ENCODE assay signal across 8 cellular contexts in the genomic region with DNA sequence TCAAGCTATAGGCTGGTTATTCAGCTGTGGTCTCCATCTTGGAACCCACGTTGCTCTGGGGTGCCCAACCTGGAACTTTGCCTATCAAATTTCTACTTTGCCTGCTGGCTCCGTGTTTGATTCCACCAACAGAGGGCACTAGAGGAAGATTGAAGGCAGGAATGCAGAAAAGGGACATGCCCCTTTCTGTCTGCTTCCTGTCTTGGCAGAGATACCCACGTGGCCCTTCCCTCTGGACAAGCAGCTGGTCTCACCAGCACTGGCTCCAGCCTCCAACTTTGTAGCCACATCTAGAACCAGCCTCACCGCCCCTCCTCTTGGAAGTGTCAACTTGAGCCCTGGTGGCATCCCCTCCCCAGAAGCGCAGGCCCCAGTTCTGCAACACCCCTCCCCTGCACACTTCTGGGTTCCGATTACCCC. TPM values are rescaled to one million over a fixed set of nuclear protein-coding genes. Genes with fewer than 3 reads are reported as not detected.
DNase-seq lines count a peak whose midpoint lies in the region; ATAC-seq, FAIRE-seq and TF ChIP-seq lines count a peak whose summit lies in the region.

No MANE protein-coding gene starts in this region.

- no peaks in the 10 kb centered on the region for H3K9me3 Mint-ChIP-seq in CD8-positive, alpha-beta memory T cell

- H3K4me1 ChIP-seq in CD8-positive, alpha-beta memory T cell (ENCODE audit: insufficient read depth, low read length): no peaks in the 10 kb centered on the region
- H3K4me1 ChIP-seq in cardiac muscle cell (ENCODE audit: low read depth) (no peaks in the 10 kb centered on the region), spleen (peaks cover 0 to 5% (median 0%) of the 10 kb centered on the region in 6 donors)

- H3K27me3 Mint-ChIP-seq in CD8-positive, alpha-beta memory T cell: peaks cover 8 to 9% of the 10 kb centered on the region in 2 donors

- no peak overlapping the region for H3K4me3 Mint-ChIP-seq in CD8-positive, alpha-beta memory T cell

- no peak overlapping the region for H3K4me3 ChIP-seq in CD8-positive, alpha-beta memory T cell (ENCODE audit: low read length)
- H3K4me3 ChIP-seq in cardiac muscle cell: no peak overlapping the region
- no peak overlapping the region for H3K4me3 ChIP-seq in spleen

- peak; percentile 45 for TF ChIP-seq CTCF in cardiac muscle cell (IDR thresholded peaks at IDR 0.05; ENCODE audit: low read depth, low read length)
- peak in 8 of 11 experiments; percentile 16 to 65 (median 52) for TF ChIP-seq CTCF in spleen (IDR thresholded peaks at IDR 0.05 in 8 of 11, conservative IDR thresholded peaks at IDR 0.05 in 3 of 11)

- no peak for TF ChIP-seq POLR2A in spleen (IDR thresholded peaks at IDR 0.05)

- peak in 4 of 5 donors; percentile 12 to 52 (median 36) for DNase-seq in CD8-positive, alpha-beta memory T cell
- peak; percentile 68 for DNase-seq in HTR-8/SVneo (ENCODE audit: insufficient read length, low spot score)
- peak; percentile 58 for DNase-seq in RPMI8226
- DNase-seq in activated T-helper 1 cell treated with Interleukin-2 at 50 U/mL for 16 hours (ENCODE audit: low read depth): peak; percentile 2
- DNase-seq in cardiac muscle cell (ENCODE audit: low read depth in 1 of 2, low spot score in 1 of 2): peak; percentile 42 to 59
- no peak for DNase-seq in spleen

- intact Hi-C loops in spleen (cut with DNase I; ENCODE audit: low total_unique reads): no loop called here

- H3K4me1 Mint-ChIP-seq in CD8-positive, alpha-beta memory T cell: peaks cover 0 to 1% (median 0%) of the 10 kb centered on the region in 3 donors

- no peaks in the 10 kb centered on the region for H3K27me3 ChIP-seq in CD8-positive, alpha-beta memory T cell (ENCODE audit: insufficient read depth, low read length, poor library complexity, severe bottlenecking)
- H3K27me3 ChIP-seq in cardiac muscle cell (no peaks in the 10 kb centered on the region), spleen (replicated peaks in 1 of 7) (no peaks in the 10 kb centered on the region)

- no peak overlapping the region for H3K27ac ChIP-seq in CD8-positive, alpha-beta memory T cell (ENCODE audit: low read depth, low read length)
- H3K27ac ChIP-seq in cardiac muscle cell (no peak overlapping the region), spleen (no peak overlapping the region)

- no peak for ATAC-seq in HG02840 (IDR thresholded peaks at IDR 0.05; ENCODE audit: low FRiP score, unreplicated experiment)
- no peak for ATAC-seq in HG03135 (IDR thresholded peaks at IDR 0.05; ENCODE audit: unreplicated experiment)

- CTCF ChIA-PET in CD8-positive, alpha-beta memory T cell (lab: Charles Lee): interaction anchor here (0.7 to 2.0 kb wide), 7 partner anchors 18 to 331 kb away, joined by 3 to 6 read pairs (median 4); partner anchors contain the start of gene ZNF438

- H3K9me3 ChIP-seq in CD8-positive, alpha-beta memory T cell (ENCODE audit: low read length): no peaks in the 10 kb centered on the region
- H3K9me3 ChIP-seq in cardiac muscle cell (ENCODE audit: low read depth) (no peaks in the 10 kb centered on the region), spleen (no peaks in the 10 kb centered on the region)

- POLR2A ChIA-PET in CD8-positive, alpha-beta memory T cell (lab: Charles Lee): no interaction called here

- H3K27ac Mint-ChIP-seq in CD8-positive, alpha-beta memory T cell: no peak overlapping the region

- H3K36me3 Mint-ChIP-seq in CD8-positive, alpha-beta memory T cell: no peaks in the 10 kb centered on the region

- H3K36me3 ChIP-seq in CD8-positive, alpha-beta memory T cell (ENCODE audit: insufficient read depth, low read length): no peaks in the 10 kb centered on the region
- H3K36me3 ChIP-seq in cardiac muscle cell (no peaks in the 10 kb centered on the region), spleen (no peaks in the 10 kb centered on the region)

- FAIRE-seq in HTR-8/SVneo (lab: Jason Lieb, UNC): peak; percentile 68

- WGBS in spleen, 5 donors: 44 to 48% (median 44%) methylated on average over 6 of the region's 6 CpGs

RNA-seq across cellular contexts. Expression of gene ZNF438, which starts 52.1 kb away (rescaled TPM):
- total RNA-seq in CD8-positive, alpha-beta memory T cell: 1 to 10 TPM; 2.9 to 3.9 TPM
- polyA plus RNA-seq in CD8-positive, alpha-beta memory T cell: 4.2 TPM
- total RNA-seq in cardiac muscle cell (3.5 and 6.0 TPM in 2 replicates), spleen (10 to 100 TPM; 10.3 to 23.1 (median 16.6) TPM)
- polyA plus RNA-seq in cardiac muscle cell (2.9 and 4.9 TPM in 2 replicates), spleen (1 to 10 TPM; 4.4 to 7.1 (median 6.2) TPM)
